ENCODE assay signal across 8 cellular contexts in the genomic region with DNA sequence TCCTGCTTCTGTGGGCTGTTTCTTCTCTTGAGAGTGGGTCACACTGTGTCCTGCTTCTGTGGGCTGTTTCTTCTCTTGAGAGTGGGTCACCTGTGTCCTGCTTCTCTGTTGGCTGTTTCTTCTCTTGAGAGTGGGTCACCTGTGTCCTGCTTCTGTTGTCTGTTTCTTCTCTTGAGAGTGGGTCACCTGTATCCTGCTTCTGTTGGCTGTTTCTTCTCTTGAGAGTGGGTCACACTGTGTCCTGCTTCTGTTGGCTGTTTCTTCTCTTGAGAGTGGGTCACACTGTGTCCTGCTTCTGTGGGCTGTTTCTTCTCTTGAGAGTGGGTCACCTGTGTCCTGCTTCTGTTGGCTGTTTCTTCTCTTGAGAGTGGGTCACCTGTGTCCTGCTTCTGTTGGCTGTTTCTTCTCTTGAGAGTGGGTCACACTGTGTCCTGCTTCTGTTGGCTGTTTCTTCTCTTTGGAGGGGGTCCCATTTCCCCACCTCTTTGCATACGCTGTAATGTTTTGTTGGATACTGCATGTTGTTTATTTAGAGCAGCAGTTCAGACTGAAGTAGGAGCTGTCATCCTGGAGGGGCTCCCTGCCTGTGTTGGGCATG. TPM values are rescaled to one million over a fixed set of nuclear protein-coding genes. Genes with fewer than 3 reads are reported as not detected.
A peak's percentile ranks its signal among the peaks of the same experiment; 100 is the strongest.
DNase-seq lines count a peak whose midpoint lies in the region; ATAC-seq, FAIRE-seq and TF ChIP-seq lines count a peak whose summit lies in the region.
"Not testable (repeated sequence)": the region's sequence is repeated elsewhere in the genome, so short reads cannot be mapped to it uniquely, and the experiment has no call there.
"Had no signal": no experiment of that assay in that cellular context is flagged by ENCODE, and none has a peak within 500 bp of the region (broad histone marks: within the 10 kb centered on the region; RNA-seq: fewer than 3 reads in every experiment).

No MANE protein-coding gene starts in this region.

- H3K9me1 ChIP-seq in K562 (ENCODE audit: control insufficient read depth, insufficient read depth, low read length), result not testable (repeated sequence)

- BruUV-seq in OCI-LY7 (replicated peaks; lab: Mats Ljungman, UMichigan); K562 (replicated peaks; lab: Mats Ljungman, UMichigan): not testable (repeated sequence)

- not testable (repeated sequence) for H4K20me1 ChIP-seq in OCI-LY7 (ENCODE audit: insufficient read depth, low read length); K562 (replicated peaks; ENCODE audit: control insufficient read depth, insufficient read depth, low read length)

- not testable (repeated sequence) for H2AFZ ChIP-seq in OCI-LY7 (ENCODE audit: low read length); K562 (ENCODE audit: low read depth, low read length)

- TF ChIP-seq EP300 in Ishikawa (IDR thresholded peaks at IDR 0.05; ENCODE audit: borderline replicate concordance); K562 (IDR thresholded peaks at IDR 0.05; ENCODE audit: low read length): not testable (repeated sequence)

- not testable (repeated sequence) for H3K4me3 Mint-ChIP-seq in mesothelial cell of epicardium

- H3K79me2 ChIP-seq in OCI-LY7 (ENCODE audit: insufficient read depth, low read depth, low read length); K562 (ENCODE audit: control insufficient read depth, insufficient read depth, low read length): not testable (repeated sequence)

- not testable (repeated sequence) for H3K9me2 ChIP-seq in OCI-LY7 (ENCODE audit: insufficient read depth, low read length)

- peaks cover 11% of the 10 kb centered on the region for H3K9me3 Mint-ChIP-seq in mesothelial cell of epicardium

- intact Hi-C loops in OCI-LY7 (cut with micrococcal nuclease; ENCODE audit: unreplicated experiment); K562 (cut with micrococcal nuclease): not testable (repeated sequence)

- TF ChIP-seq CTCF in OCI-LY7 (conservative IDR thresholded peaks at IDR 0.05; ENCODE audit: low read length); K562 (IDR thresholded peaks at IDR 0.05 in 2 of 3, conservative IDR thresholded peaks at IDR 0.05 in 1 of 3; ENCODE audit: insufficient read depth in 2 of 3, low read depth in 1 of 3, low read length in 3 of 3); foreskin keratinocyte (conservative IDR thresholded peaks at IDR 0.05); mesothelial cell of epicardium (IDR thresholded peaks at IDR 0.05; ENCODE audit: unreplicated experiment): not testable (repeated sequence)

- H3K4me1 ChIP-seq in OCI-LY7 (ENCODE audit: insufficient read depth, low read length, poor library complexity, severe bottlenecking); K562 (replicated peaks in 1 of 2; ENCODE audit: control insufficient read depth in 2 of 2, insufficient read depth in 2 of 2, low read length in 2 of 2); foreskin keratinocyte: not testable (repeated sequence)

- not testable (repeated sequence) for H3K4me2 ChIP-seq in OCI-LY7 (ENCODE audit: low read length); K562 (ENCODE audit: insufficient read depth, low read length)

- not testable (repeated sequence) for TF ChIP-seq POLR2A in K562 (conservative IDR thresholded peaks at IDR 0.05); erythroblast (IDR thresholded peaks at IDR 0.05; ENCODE audit: low read length)

- not testable (repeated sequence) for H3K4me3 ChIP-seq in OCI-LY7 (ENCODE audit: low read depth, low read length, poor library complexity, severe bottlenecking); K562

- not testable (repeated sequence) for ATAC-seq in K562, foreskin keratinocyte

- DNase-seq in Caki2 (ENCODE audit: low read depth) (peak; percentile 10), OCI-LY7 (ENCODE audit: low spot score) (peak; percentile 22), erythroblast (lab: John Stamatoyannopoulos, UW) (peak; percentile 45 to 51), foreskin keratinocyte (peak; percentile 13 to 14)
- not testable (repeated sequence) for DNase-seq in K562 (ENCODE audit: extremely low read depth in 1 of 4, low spot score in 3 of 4); mesothelial cell of epicardium (ENCODE audit: low spot score in 2 of 2, unreplicated experiment in 2 of 2)

- TF ChIP-seq RAD21 in Ishikawa (IDR thresholded peaks at IDR 0.05; ENCODE audit: low read depth); K562 (CRISPR knock-in tag; conservative IDR thresholded peaks at IDR 0.05 in 1 of 2, IDR thresholded peaks at IDR 0.05 in 1 of 2): not testable (repeated sequence)

- not testable (repeated sequence) for H3K36me3 ChIP-seq in OCI-LY7 (ENCODE audit: insufficient read depth, low read length); K562 (ENCODE audit: control insufficient read depth, insufficient read depth, low read length)

- H3K9ac ChIP-seq in K562 (ENCODE audit: insufficient read depth in 1 of 2, low read depth in 2 of 2, low read length in 2 of 2), result not testable (repeated sequence)

- H3K27ac ChIP-seq in OCI-LY7 (ENCODE audit: low read depth, low read length, poor library complexity, severe bottlenecking); K562 (ENCODE audit: extremely low read depth, low read depth, low read length); foreskin keratinocyte: not testable (repeated sequence)

- FAIRE-seq in K562 (lab: Jason Lieb, UNC), result not testable (repeated sequence)

- peaks cover 10% of the 10 kb centered on the region for H3K36me3 Mint-ChIP-seq in mesothelial cell of epicardium

- H3K9me3 ChIP-seq in OCI-LY7 (ENCODE audit: low read length), result peaks cover 28% of the 10 kb centered on the region; the same call in 1 of the 2 replicates
- not testable (repeated sequence) for H3K9me3 ChIP-seq in K562 (replicated peaks; ENCODE audit: control insufficient read depth, insufficient read depth, low read depth, low read length)

- in situ Hi-C loops in Caki2 (cut with HindIII; ENCODE audit: low pct_unique_long_range_greater_than_20kb, low sequenced_read_pairs); K562 (cut with MboI): not testable (repeated sequence)

- not testable (repeated sequence) for H3K27me3 Mint-ChIP-seq in mesothelial cell of epicardium (ENCODE audit: low read depth)

- H3K27me3 ChIP-seq in K562 (ENCODE audit: control insufficient read depth in 2 of 2, insufficient read depth in 2 of 2, low read length in 2 of 2); foreskin keratinocyte: not testable (repeated sequence)

- H3K27ac Mint-ChIP-seq in mesothelial cell of epicardium, result peak overlapping the region; percentile 59

- H3K4me1 Mint-ChIP-seq in mesothelial cell of epicardium, result not testable (repeated sequence)

- CTCF ChIA-PET in OCI-LY7 (lab: Charles Lee; ENCODE audit: unreplicated experiment); K562 (lab: Yijun Ruan, JAX; ENCODE audit: low intra/inter-chr PET ratio): not testable (repeated sequence)

- POLR2A ChIA-PET in OCI-LY7 (lab: Charles Lee); K562 (lab: Yijun Ruan, JAX): not testable (repeated sequence)

- WGBS in K562 (ENCODE audit: insufficient coverage, low coverage, missing lambda C conversion rate), result 45% methylated on average over 1 of the region's 1 CpG

TF ChIP-seq in Ishikawa, 13 proteins besides CTCF, POLR2A, EP300 and RAD21:
- 0 out of 2 replicates have a peak, but pooled peaks have one; percentile 40 for TF ChIP-seq TCF12 (IDR thresholded peaks at IDR 0.05; ENCODE audit: low read depth)
- TF ChIP-seq, protein P1, sequence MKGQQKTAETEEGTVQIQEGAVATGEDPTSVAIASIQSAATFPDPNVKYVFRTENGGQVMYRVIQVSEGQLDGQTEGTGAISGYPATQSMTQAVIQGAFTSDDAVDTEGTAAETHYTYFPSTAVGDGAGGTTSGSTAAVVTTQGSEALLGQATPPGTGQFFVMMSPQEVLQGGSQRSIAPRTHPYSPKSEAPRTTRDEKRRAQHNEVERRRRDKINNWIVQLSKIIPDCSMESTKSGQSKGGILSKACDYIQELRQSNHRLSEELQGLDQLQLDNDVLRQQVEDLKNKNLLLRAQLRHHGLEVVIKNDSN (IDR thresholded peaks at IDR 0.05), result peak; percentile 27
TF ChIP-seq in Ishikawa: peak in this region for 2; not testable (repeated sequence) for 11.

TF ChIP-seq in K562, 482 proteins besides CTCF, POLR2A, EP300 and RAD21 (continues in another document):
- 0 out of 2 replicates have a peak, but pooled peaks have one; percentile 27 for TF ChIP-seq CBX1 (IDR thresholded peaks at IDR 0.05; ENCODE audit: low read depth)
- peak in 1 of 2 experiments; percentile 75; a peak in 1 of 4 replicates for TF ChIP-seq TRIM24 (IDR thresholded peaks at IDR 0.05)
- peak in 1 of 2 experiments; percentile 94; a peak in 2 of 3 replicates for TF ChIP-seq CBX3 (IDR thresholded peaks at IDR 0.05; ENCODE audit: borderline replicate concordance in 1 of 2, low read length in 2 of 2)

RNA-seq across cellular contexts. Expression of a gene that starts 28.6 kb away (rescaled TPM):
- 2.4 and 4.8 TPM in 2 replicates for total RNA-seq in Caki2 (2014; rRNA removed; shearing (Covaris generic); ENCODE audit: low replicate concordance)
- total RNA-seq in OCI-LY7 (2014; rRNA removed; shearing (Covaris generic)), result not detected in 2 replicates
- total RNA-seq in OCI-LY7 (2022), result not detected in 2 replicates
- total RNA-seq in K562 (2011; cell fraction: chromatin; rRNA removed; ENCODE audit: low replicate concordance), result 0.84 and 4.1 TPM in 2 replicates
- total RNA-seq in K562 (2011; cell fraction: nucleolus; rRNA removed), result 1.8 and 2.1 TPM in 2 replicates
- 0.84 and 1.2 TPM in 2 replicates for total RNA-seq in K562 (2011; cell fraction: nucleoplasm; rRNA removed)
- total RNA-seq in K562 (2014; rRNA removed), result not detected in 2 replicates
- not detected in 2 replicates for total RNA-seq in K562 (2014; rRNA removed; fragmentation: Illumina TruSeq; extraction: Trizol)
- total RNA-seq in K562 (2015; rRNA removed; fragmentation: Illumina TruSeq; extraction: Trizol), result 0.19 TPM in 1 of 2 replicates, not detected in the other
- 0.22 TPM in 2 replicates for total RNA-seq in K562 (2021)
- 0.14 and 0.24 TPM in 2 replicates for polyA plus RNA-seq in K562 (2011; rRNA removed)
- polyA plus RNA-seq in K562 (2011; cell fraction: cytosol; rRNA removed), result 0.34 and 0.55 TPM in 2 replicates
- polyA plus RNA-seq in K562 (2011; cell fraction: nucleus; rRNA removed), result 0.65 and 2.2 TPM in 2 replicates
- polyA plus RNA-seq in K562 (2012), result 0.18 and 0.24 TPM in 2 replicates
- polyA plus RNA-seq in K562 (2014; fragmentation: Illumina TruSeq; extraction: Trizol), result 0.06 and 0.44 TPM in 2 replicates
- polyA plus RNA-seq in K562 (2014; fragmentation: Nextera tagmentation; extraction: Ambion mirVana), result not detected
- 0.46 and 0.52 TPM in 2 replicates for polyA plus RNA-seq in K562 (2014; rRNA removed)
- 0.39 TPM in 1 of 2 replicates, not detected in the other for polyA minus RNA-seq in K562 (2011; rRNA and poly(A)+ RNA removed)
- polyA minus RNA-seq in K562 (2011; cell fraction: cytosol; rRNA and poly(A)+ RNA removed), result not detected in 2 replicates
- 0.56 and 1.2 TPM in 2 replicates for polyA minus RNA-seq in K562 (2011; cell fraction: nucleus; rRNA and poly(A)+ RNA removed)
- total RNA-seq in foreskin keratinocyte, result 0.18 and 0.34 TPM in 2 replicates
- polyA plus RNA-seq in foreskin keratinocyte, result 0.08 and 0.18 TPM in 2 replicates
- 4.6 to 6.8 TPM (median 4.9 TPM) in 3 replicates for total RNA-seq in mesothelial cell of epicardium
- polyA plus RNA-seq: GM23248 had no signal
